Comparison of ENCODE assay signal across 1 cellular context in genomic region chr1:91006113-91006908, GRCh38.
TF ChIP-seq lines count a peak whose summit lies in the region.

No MANE protein-coding gene starts in this region.

TF ChIP-seq in WTC11, 78 proteins besides CTCF, POLR2A, EP300 and RAD21 (continued from another document):
- no peak for TF ChIP-seq ARID4B (CRISPR knock-in tag; IDR thresholded peaks at IDR 0.05; ENCODE audit: borderline replicate concordance)
- no peak for TF ChIP-seq ZNF396 (CRISPR knock-in tag; IDR thresholded peaks at IDR 0.05; ENCODE audit: borderline replicate concordance)
- TF ChIP-seq ATF3 (CRISPR knock-in tag; conservative IDR thresholded peaks at IDR 0.05) = no peak
